8 cellular contexts compared by ENCODE assay signal in genomic region chr17:32079747-32080146, GRCh38.
A peak's percentile ranks its signal among the peaks of the same experiment; 100 is the strongest.
DNase-seq lines count a peak whose midpoint lies in the region; ATAC-seq and TF ChIP-seq lines count a peak whose summit lies in the region.
"Not testable (repeated sequence)": the region's sequence is repeated elsewhere in the genome, so short reads cannot be mapped to it uniquely, and the experiment has no call there.

No MANE protein-coding gene starts in this region.

- CTCF ChIA-PET in activated B cell treated with CpG ODN at 0.5 μM for 24 hours (lab: Charles Lee), result not testable (repeated sequence)

- not testable (repeated sequence) for H3K36me3 Mint-ChIP-seq in activated B cell treated with CpG ODN at 0.5 μM for 24 hours (ENCODE audit: low read depth)

- WGBS in adrenal gland, 4 donors, result 0 to 5% (median 3%) methylated on average over 6 to 11 of the region's 11 CpGs
- WGBS in right cardiac atrium, result 4% methylated on average over 11 of the region's 11 CpGs

- POLR2A ChIA-PET in activated B cell treated with CpG ODN at 0.5 μM for 24 hours (lab: Charles Lee), result not testable (repeated sequence)

- not testable (repeated sequence) for TF ChIP-seq CTCF in activated B cell treated with CpG ODN at 0.5 μM for 24 hours (IDR thresholded peaks at IDR 0.05); adrenal gland (IDR thresholded peaks at IDR 0.05)

- H3K27ac Mint-ChIP-seq in activated B cell treated with CpG ODN at 0.5 μM for 24 hours, result not testable (repeated sequence)

- in situ Hi-C loops in ACHN (cut with HindIII; ENCODE audit: low pct_ligation_motif_present, low pct_unique_long_range_greater_than_20kb, low sequenced_read_pairs), result not testable (repeated sequence)

- H3K4me3 Mint-ChIP-seq in activated B cell treated with CpG ODN at 0.5 μM for 24 hours, result peak overlapping the region; percentile 38

- H3K4me1 Mint-ChIP-seq in activated B cell treated with CpG ODN at 0.5 μM for 24 hours, result not testable (repeated sequence)

- H3K4me1 ChIP-seq in adrenal gland (replicated peaks in 1 of 2); right cardiac atrium (ENCODE audit: control insufficient read depth, insufficient read depth, low read length): not testable (repeated sequence)

- H3K36me3 ChIP-seq in adrenal gland (replicated peaks in 1 of 2), result not testable (repeated sequence)

- not testable (repeated sequence) for H3K27ac ChIP-seq in adrenal gland; right cardiac atrium (ENCODE audit: low read length)

- H3K4me3 ChIP-seq in adrenal gland; right cardiac atrium (ENCODE audit: low read length): not testable (repeated sequence)

- not testable (repeated sequence) for H3K27me3 Mint-ChIP-seq in activated B cell treated with CpG ODN at 0.5 μM for 24 hours

- intact Hi-C loops in activated B cell treated with CpG ODN at 0.5 μM for 24 hours (cut with micrococcal nuclease); adrenal gland (cut with DNase I); right cardiac atrium (cut with DNase I): not testable (repeated sequence)

- ATAC-seq in GM18508 (IDR thresholded peaks at IDR 0.05; ENCODE audit: insufficient read depth, unreplicated experiment) (peak; percentile 74), HG02938 (IDR thresholded peaks at IDR 0.05; ENCODE audit: unreplicated experiment) (peak; percentile 78), activated B cell treated with CpG ODN at 0.5 μM for 24 hours (ENCODE audit: low read depth) (peak; percentile 55), right cardiac atrium (peak; percentile 61 to 91)

- H3K27me3 ChIP-seq in adrenal gland; right cardiac atrium (ENCODE audit: control insufficient read depth, insufficient read depth): not testable (repeated sequence)

- TF ChIP-seq POLR2A in adrenal gland (IDR thresholded peaks at IDR 0.05), result not testable (repeated sequence)

- H3K9me3 ChIP-seq in adrenal gland (replicated peaks in 1 of 3); right cardiac atrium (ENCODE audit: control insufficient read depth, low read length): not testable (repeated sequence)

- not testable (repeated sequence) for H3K9me3 Mint-ChIP-seq in activated B cell treated with CpG ODN at 0.5 μM for 24 hours

- DNase-seq in ACHN (peak; percentile 70), NCI-H2171 treated with DMSO at 0.1 percent for 48 hours (lab: John Stamatoyannopoulos, UW) (peak; percentile 38), adrenal gland (peak in 6 of 7 donors; percentile 15 to 55 (median 38)), right cardiac atrium (peak; percentile 65 to 73 (median 68))
- not testable (repeated sequence) for DNase-seq in activated B cell treated with CpG ODN at 0.5 μM for 24 hours
- peak; percentile 77 for DNase-seq in stimulated activated CD4-positive, alpha-beta T cell treated with anti-CD3 and anti-CD28 coated beads, Interleukin-15, amount 100 ng/mL, for 24 hours
